In genomic region chr16:11257131-11257938, GRCh38 we compare ENCODE assay signal across 8 cellular contexts. TPM values are rescaled to one million over a fixed set of nuclear protein-coding genes. Genes with fewer than 3 reads are reported as not detected.
DNase-seq lines count a peak whose midpoint lies in the region; ATAC-seq and TF ChIP-seq lines count a peak whose summit lies in the region.

No MANE protein-coding gene starts in this region.

- H3K36me3 Mint-ChIP-seq in WTC11 = peaks cover 19% of the 10 kb centered on the region
- peaks cover 39% of the 10 kb centered on the region for H3K36me3 Mint-ChIP-seq in dendritic cell treated with granulocyte-macrophage colony-stimulating factor and Interleukin-4, amounts not matched to agents 40 ng/mL and 50 ng/mL, for 4 days (ENCODE audit: low read depth)

- H3K9me2 ChIP-seq in GM23248 (ENCODE audit: insufficient read depth) = no peaks in the 10 kb centered on the region

- H4K20me1 ChIP-seq in GM23248 (ENCODE audit: insufficient read depth) = no peaks in the 10 kb centered on the region

- H2AFZ ChIP-seq in GM23248 = peak overlapping the region; percentile 65

- no peak for TF ChIP-seq POLR2A in spleen (IDR thresholded peaks at IDR 0.05)

- H3K9me3 ChIP-seq in GM23248 (ENCODE audit: low read depth) (no peaks in the 10 kb centered on the region), spleen (no peaks in the 10 kb centered on the region)

- peak overlapping the region; percentile 89 for H3K9ac ChIP-seq in GM23248

- no peaks in the 10 kb centered on the region for H3K79me2 ChIP-seq in GM23248 (ENCODE audit: insufficient read depth)

- H3K36me3 ChIP-seq in GM23248 (ENCODE audit: low read depth) (no peaks in the 10 kb centered on the region), spleen (peaks cover 0 to 29% (median 0%) of the 10 kb centered on the region in 6 donors)

- H3K4me1 ChIP-seq in GM23248 (ENCODE audit: insufficient read depth) (peaks cover 10% of the 10 kb centered on the region; the same call in 1 of the 2 replicates), spleen (peaks cover 31 to 65% (median 60%) of the 10 kb centered on the region in 6 donors)

- H3K4me3 Mint-ChIP-seq in WTC11 = peak overlapping the region; percentile 87
- peak overlapping the region; percentile 99 for H3K4me3 Mint-ChIP-seq in dendritic cell treated with granulocyte-macrophage colony-stimulating factor and Interleukin-4, amounts not matched to agents 40 ng/mL and 50 ng/mL, for 4 days

- no peaks in the 10 kb centered on the region for H3K27me3 ChIP-seq in GM23248 (replicated peaks; ENCODE audit: insufficient read depth)
- H3K27me3 ChIP-seq in spleen (replicated peaks in 1 of 7) = peaks cover 0 to 8% (median 0%) of the 10 kb centered on the region in 7 donors

- peak; percentile 66 for ATAC-seq in WTC11
- ATAC-seq in GM19455 (IDR thresholded peaks at IDR 0.05; ENCODE audit: unreplicated experiment) = no peak

- in situ Hi-C loops in GM23248 (cut with MboI) = loop anchor here (10.0 kb wide), 1 partner anchor 293 kb away; no protein-coding TSS in a partner anchor

- CTCF ChIA-PET in WTC11 (lab: Charles Lee) = interaction anchor here (0.6 to 5.1 kb wide), 35 partner anchors 10 to 687 kb away, joined by 3 to 104 read pairs (median 8); partner anchors contain the start of genes PRM1, PRM2, PRM3 and TNP2

- H3K9me3 Mint-ChIP-seq in WTC11 = no peaks in the 10 kb centered on the region
- H3K9me3 Mint-ChIP-seq in dendritic cell treated with granulocyte-macrophage colony-stimulating factor and Interleukin-4, amounts not matched to agents 40 ng/mL and 50 ng/mL, for 4 days = no peaks in the 10 kb centered on the region

- H3K27ac ChIP-seq in GM23248 (peak overlapping the region; percentile 84), spleen (peak overlapping the region in 7 of 8 donors; percentile 96 to 99 (median 97))

- intact Hi-C loops in dendritic cell treated with granulocyte-macrophage colony-stimulating factor and Interleukin-4, amounts not matched to agents 40 ng/mL and 50 ng/mL, for 4 days (cut with micrococcal nuclease) = loop anchor here (1.0 to 10.0 kb wide), 4 partner anchors 40 to 123 kb away; no protein-coding TSS in a partner anchor
- intact Hi-C loops in spleen (cut with DNase I; ENCODE audit: low total_unique reads) = loop anchor here (5.0 kb wide), 2 partner anchors 100 to 295 kb away; no protein-coding TSS in a partner anchor

- H3K4me3 ChIP-seq in GM23248 = peak overlapping the region; percentile 78
- H3K4me3 ChIP-seq in spleen = peak overlapping the region; percentile 61 to 97 (median 89)

- H3K4me2 ChIP-seq in GM23248 (ENCODE audit: unreplicated experiment) = peak overlapping the region; percentile 74

- DNase-seq in AG08395 (ENCODE audit: low spot score) (peak; percentile 83), GM23248 (peak; percentile 91), NCI-H2227 treated with DMSO at 0.1 percent for 48 hours (lab: John Stamatoyannopoulos, UW) (peak; percentile 73), WTC11 (ENCODE audit: low spot score) (peak; percentile 80), kidney tubule cell (ENCODE audit: low spot score) (peak; percentile 80), spleen (peak; percentile 89)

- 28 to 29% methylated on average over 19 to 21 of the region's 21 CpGs for WGBS in GM23248 (ENCODE audit: low coverage in 1 of 2, low lambda C conversion rate in 2 of 2, missing lambda C conversion rate in 2 of 2), 2 experiments
- WGBS in spleen, 5 donors = 23 to 27% (median 25%) methylated on average over 20 to 21 of the region's 21 CpGs

- no peak; the same call in 1 of the 2 replicates for TF ChIP-seq CTCF in WTC11 (IDR thresholded peaks at IDR 0.05)
- peak; percentile 36 to 86 (median 75) for TF ChIP-seq CTCF in spleen (IDR thresholded peaks at IDR 0.05 in 8 of 11, conservative IDR thresholded peaks at IDR 0.05 in 3 of 11)

- POLR2A ChIA-PET in WTC11 (lab: Charles Lee) = interaction anchor here (0.6 to 3.0 kb wide), 7 partner anchors 29 to 99 kb away, joined by 3 to 27 read pairs (median 9); no protein-coding TSS in a partner anchor

- peaks cover 8% of the 10 kb centered on the region for H3F3A ChIP-seq in GM23248 (ENCODE audit: insufficient read depth)

- peak overlapping the region; percentile 87 for H3K27ac Mint-ChIP-seq in WTC11
- peak overlapping the region; percentile 99 for H3K27ac Mint-ChIP-seq in dendritic cell treated with granulocyte-macrophage colony-stimulating factor and Interleukin-4, amounts not matched to agents 40 ng/mL and 50 ng/mL, for 4 days

- no peaks in the 10 kb centered on the region; the same call in 1 of the 2 replicates for H3K27me3 Mint-ChIP-seq in WTC11 (ENCODE audit: low read depth)
- H3K27me3 Mint-ChIP-seq in dendritic cell treated with granulocyte-macrophage colony-stimulating factor and Interleukin-4, amounts not matched to agents 40 ng/mL and 50 ng/mL, for 4 days = peaks cover 18% of the 10 kb centered on the region

- H3K4me1 Mint-ChIP-seq in WTC11 = peaks cover 39% of the 10 kb centered on the region
- peaks cover 46% of the 10 kb centered on the region for H3K4me1 Mint-ChIP-seq in dendritic cell treated with granulocyte-macrophage colony-stimulating factor and Interleukin-4, amounts not matched to agents 40 ng/mL and 50 ng/mL, for 4 days (ENCODE audit: low read depth)

TF ChIP-seq in WTC11, 78 proteins besides CTCF, POLR2A, EP300 and RAD21 (continues in another document):
- TF ChIP-seq PRDM15 (CRISPR knock-in tag; IDR thresholded peaks at IDR 0.05) (peak; percentile 78), ZNF121 (CRISPR knock-in tag; IDR thresholded peaks at IDR 0.05) (0 out of 2 replicates have a peak, but pooled peaks have one; percentile 45), ZNF263 (CRISPR knock-in tag; IDR thresholded peaks at IDR 0.05; ENCODE audit: low read depth) (no peak), IRF1 (CRISPR knock-in tag; IDR thresholded peaks at IDR 0.05) (no peak), CREB1 (CRISPR knock-in tag; IDR thresholded peaks at IDR 0.05) (no peak), RELA (CRISPR knock-in tag; IDR thresholded peaks at IDR 0.05; ENCODE audit: borderline replicate concordance) (no peak)

RNA-seq across cellular contexts. Expression of gene SOCS1, which starts 1.3 kb away (rescaled TPM):
- 1.4 and 2.0 TPM in 2 replicates for total RNA-seq in GM23248 (2014; rRNA removed; shearing (Covaris generic))
- 1.6 and 2.3 TPM in 2 replicates for polyA plus RNA-seq in GM23248 (2016; fragmentation: Nextera tagmentation; extraction: Ambion mirVana)
- total RNA-seq in WTC11 (2021) = 62.3 to 67.1 TPM (median 62.5 TPM) in 3 replicates
- total RNA-seq in spleen = 10 to 100 TPM in 6 of 7 donors, 1 to 10 TPM in 1; 7.7 to 50.8 (median 24.0) TPM
- 10 to 100 TPM; 17.0 to 43.3 (median 19.6) TPM for polyA plus RNA-seq in spleen

RNA-seq across cellular contexts. Expression of gene TNP2, which starts 11.8 kb away (rescaled TPM):
- not detected in 2 replicates for total RNA-seq in GM23248 (2014; rRNA removed; shearing (Covaris generic))
- polyA plus RNA-seq in GM23248 (2016; fragmentation: Nextera tagmentation; extraction: Ambion mirVana) = not detected in 2 replicates
- not detected in 3 replicates for total RNA-seq in WTC11 (2021)
- total RNA-seq in spleen = not detected
- not detected for polyA plus RNA-seq in spleen

RNA-seq across cellular contexts. Expression of gene PRM3, which starts 16.1 kb away (rescaled TPM):
- not detected in 2 replicates for total RNA-seq in GM23248 (2014; rRNA removed; shearing (Covaris generic))
- polyA plus RNA-seq in GM23248 (2016; fragmentation: Nextera tagmentation; extraction: Ambion mirVana) (not detected in 2 replicates), spleen (not detected)
- total RNA-seq in WTC11 (2021) (not detected in 3 replicates), spleen (not detected)

RNA-seq across cellular contexts. Expression of gene PRM2, which starts 18.9 kb away (rescaled TPM):
- total RNA-seq in GM23248 (2014; rRNA removed; shearing (Covaris generic)) = not detected in 2 replicates
- polyA plus RNA-seq in GM23248 (2016; fragmentation: Nextera tagmentation; extraction: Ambion mirVana) (not detected in 2 replicates), spleen (not detected)
- total RNA-seq in WTC11 (2021) (not detected in 3 replicates), spleen (not detected)

RNA-seq across cellular contexts. Expression of gene PRM1, which starts 23.8 kb away (rescaled TPM):
- not detected in 2 replicates for total RNA-seq in GM23248 (2014; rRNA removed; shearing (Covaris generic))
- polyA plus RNA-seq in GM23248 (2016; fragmentation: Nextera tagmentation; extraction: Ambion mirVana) (not detected in 2 replicates), spleen (not detected)
- total RNA-seq in WTC11 (2021) (0.48 TPM in 1 of 3 replicates, not detected in the others), spleen (not detected)
